Comparison of ENCODE assay signal across 23 cellular contexts in genomic region chr1:117569956-117570355, GRCh38. TPM values are rescaled to one million over a fixed set of nuclear protein-coding genes. Genes with fewer than 3 reads are reported as not detected.
"Had no signal": no experiment of that assay in that cellular context is flagged by ENCODE, and none has a peak within 500 bp of the region (broad histone marks: within the 10 kb centered on the region; RNA-seq: fewer than 3 reads in every experiment).

No MANE protein-coding gene starts in this region.

- H3K36me3 ChIP-seq: ascending aorta, WERI-Rb-1 had no signal

- H3K27ac ChIP-seq: ascending aorta, KMS-11, WERI-Rb-1 had no signal

- H3K4me3 ChIP-seq: ascending aorta had no signal

- H3K27me3 ChIP-seq: ascending aorta had no signal

- H3K4me3 Mint-ChIP-seq: activated CD8-positive, alpha-beta T cell treated with anti-CD3 and anti-CD28 coated beads for 36 hours; activated naive CD4-positive, alpha-beta T cell treated with anti-CD3 and anti-CD28 coated beads, Interleukin-2, amount 50 U/mL, for 24 hours; activated T-cell treated with anti-CD3 and anti-CD28 coated beads, Interleukin-2, amount 50 U/mL, for 72 hours; brain; central memory CD8-positive, alpha-beta T cell had no signal

- H3K27ac Mint-ChIP-seq: activated CD8-positive, alpha-beta T cell treated with anti-CD3 and anti-CD28 coated beads for 36 hours; activated naive CD4-positive, alpha-beta T cell treated with anti-CD3 and anti-CD28 coated beads, Interleukin-2, amount 50 U/mL, for 24 hours; activated T-cell treated with anti-CD3 and anti-CD28 coated beads, Interleukin-2, amount 50 U/mL, for 72 hours; activated T-helper 2 cell treated with anti-CD3 and anti-CD28 coated beads, Interferon-gamma antibody, Interleukin-2, Interleukin-4, amounts not matched to agents 10 μg/mL and 5 μg/mL and 100 μg/mL, durations not matched to agents 14 hours and 24 hours and 36 hours had no signal

- H3K4me2 ChIP-seq: KMS-11 had no signal

- H3K4me1 ChIP-seq: ascending aorta had no signal

- H3K27me3 Mint-ChIP-seq: activated CD8-positive, alpha-beta T cell treated with anti-CD3 and anti-CD28 coated beads for 36 hours; activated naive CD4-positive, alpha-beta T cell treated with anti-CD3 and anti-CD28 coated beads, Interleukin-2, amount 50 U/mL, for 24 hours; brain; central memory CD8-positive, alpha-beta T cell had no signal

- H3K9me3 ChIP-seq: ascending aorta had no signal

- H3K9me3 Mint-ChIP-seq: activated CD8-positive, alpha-beta T cell treated with anti-CD3 and anti-CD28 coated beads for 36 hours; activated naive CD4-positive, alpha-beta T cell treated with anti-CD3 and anti-CD28 coated beads, Interleukin-2, amount 50 U/mL, for 24 hours; activated T-cell treated with anti-CD3 and anti-CD28 coated beads, Interleukin-2, amount 50 U/mL, for 72 hours; activated T-helper 2 cell treated with anti-CD3 and anti-CD28 coated beads, Interferon-gamma antibody, Interleukin-2, Interleukin-4, amounts not matched to agents 10 μg/mL and 5 μg/mL and 100 μg/mL, durations not matched to agents 14 hours and 24 hours and 36 hours; brain; central memory CD8-positive, alpha-beta T cell had no signal

- DNase-seq: activated CD4-positive, alpha-beta T cell treated with anti-CD3 and anti-CD28 coated beads for 4 hours; activated CD8-positive, alpha-beta memory T cell treated with anti-CD3 and anti-CD28 coated beads, Interleukin-2, amount 50 U/mL, for 4 hours; activated CD8-positive, alpha-beta T cell treated with anti-CD3 and anti-CD28 coated beads for 36 hours; activated naive CD4-positive, alpha-beta T cell; activated T-cell treated with anti-CD3 and anti-CD28 coated beads, Interleukin-2, amount 50 U/mL, for 72 hours; amniotic stem cell; NCI-H1092; NCI-H1417; NCI-H1930; NCI-H2171 treated with DMSO at 0.1 percent for 48 hours; NCI-H226; NCI-H510A; NCI-H526 treated with DMSO at 0.1 percent for 48 hours; SHP77 treated with DMSO at 0.1 percent for 48 hours; T-helper 1 cell; WERI-Rb-1 had no signal

- ATAC-seq: activated CD8-positive, alpha-beta T cell treated with anti-CD3 and anti-CD28 coated beads for 36 hours; activated T-cell treated with anti-CD3 and anti-CD28 coated beads, Interleukin-2, amount 50 U/mL, for 72 hours had no signal

- H3K36me3 Mint-ChIP-seq: activated naive CD4-positive, alpha-beta T cell treated with anti-CD3 and anti-CD28 coated beads, Interleukin-2, amount 50 U/mL, for 24 hours; brain had no signal

RNA-seq across cellular contexts. Expression of gene TENT5C, which starts 35.9 kb away (rescaled TPM):
- total RNA-seq: MCF 10A had no signal
